ENCODE assay signal across 8 cellular contexts in genomic region chr9:94167376-94167775, GRCh38.
DNase-seq lines count a peak whose midpoint lies in the region; ATAC-seq, FAIRE-seq and TF ChIP-seq lines count a peak whose summit lies in the region.

No MANE protein-coding gene starts in this region.

- H3K9me3 ChIP-seq in OCI-LY3 (ENCODE audit: insufficient read depth, low read length) (no peaks in the 10 kb centered on the region), neuron (ENCODE audit: low read length) (no peaks in the 10 kb centered on the region)

- peaks cover 60% of the 10 kb centered on the region for H3K79me2 ChIP-seq in OCI-LY3 (ENCODE audit: low read length)

- ATAC-seq in HG03571 (IDR thresholded peaks at IDR 0.05; ENCODE audit: unreplicated experiment) (no peak), HG02870 (IDR thresholded peaks at IDR 0.05; ENCODE audit: unreplicated experiment) (no peak)

- H3K27me3 ChIP-seq in OCI-LY3 (ENCODE audit: low read depth, low read length) (no peaks in the 10 kb centered on the region), neuron (ENCODE audit: insufficient read depth, low read length) (no peaks in the 10 kb centered on the region)

- peak overlapping the region; percentile 76 for H3K4me2 ChIP-seq in OCI-LY3 (ENCODE audit: low read length)

- DNase-seq in H4 (ENCODE audit: low spot score) = no peak
- no peak for DNase-seq in NCI-H2107 treated with DMSO at 0.1 percent for 48 hours (lab: John Stamatoyannopoulos, UW; ENCODE audit: unreplicated experiment)

- TF ChIP-seq CTCF in C4-2B (conservative IDR thresholded peaks at IDR 0.05) (no peak), OCI-LY3 (IDR thresholded peaks at IDR 0.05; ENCODE audit: low read depth, low read length) (no peak)

- H3K27ac ChIP-seq in C4-2B = peak overlapping the region; percentile 99
- H3K27ac ChIP-seq in OCI-LY3 (ENCODE audit: low read length) = peak overlapping the region; percentile 68

- H4K20me1 ChIP-seq in OCI-LY3 (ENCODE audit: insufficient read depth, low read length) = peaks cover 50% of the 10 kb centered on the region

- H2AFZ ChIP-seq in OCI-LY3 (ENCODE audit: low read depth, low read length) = no peak overlapping the region
- H2AFZ ChIP-seq in neuron (ENCODE audit: low read depth, low read length) = no peak overlapping the region

- H3K4me3 ChIP-seq in OCI-LY3 (ENCODE audit: low read length) = peak overlapping the region; percentile 83
- peak overlapping the region; percentile 70 for H3K4me3 ChIP-seq in neuron (ENCODE audit: low read length)

- H3K36me3 ChIP-seq in OCI-LY3 (replicated peaks; ENCODE audit: low read depth, low read length) (peaks cover 13% of the 10 kb centered on the region), neuron (ENCODE audit: insufficient read depth, low read length) (peaks cover 7% of the 10 kb centered on the region)

- H3K4me1 ChIP-seq in OCI-LY3 (ENCODE audit: low read length) (peaks cover 39% of the 10 kb centered on the region), neuron (ENCODE audit: insufficient read depth, low read length) (peaks cover 15% of the 10 kb centered on the region)

- FAIRE-seq in endometrium (lab: Jason Lieb, UNC) = peak; percentile 70

- peak overlapping the region; percentile 85 for H3K9ac ChIP-seq in OCI-LY3 (ENCODE audit: low read length)
